Comparison of ENCODE assay signal across 14 cellular contexts in the genomic region with DNA sequence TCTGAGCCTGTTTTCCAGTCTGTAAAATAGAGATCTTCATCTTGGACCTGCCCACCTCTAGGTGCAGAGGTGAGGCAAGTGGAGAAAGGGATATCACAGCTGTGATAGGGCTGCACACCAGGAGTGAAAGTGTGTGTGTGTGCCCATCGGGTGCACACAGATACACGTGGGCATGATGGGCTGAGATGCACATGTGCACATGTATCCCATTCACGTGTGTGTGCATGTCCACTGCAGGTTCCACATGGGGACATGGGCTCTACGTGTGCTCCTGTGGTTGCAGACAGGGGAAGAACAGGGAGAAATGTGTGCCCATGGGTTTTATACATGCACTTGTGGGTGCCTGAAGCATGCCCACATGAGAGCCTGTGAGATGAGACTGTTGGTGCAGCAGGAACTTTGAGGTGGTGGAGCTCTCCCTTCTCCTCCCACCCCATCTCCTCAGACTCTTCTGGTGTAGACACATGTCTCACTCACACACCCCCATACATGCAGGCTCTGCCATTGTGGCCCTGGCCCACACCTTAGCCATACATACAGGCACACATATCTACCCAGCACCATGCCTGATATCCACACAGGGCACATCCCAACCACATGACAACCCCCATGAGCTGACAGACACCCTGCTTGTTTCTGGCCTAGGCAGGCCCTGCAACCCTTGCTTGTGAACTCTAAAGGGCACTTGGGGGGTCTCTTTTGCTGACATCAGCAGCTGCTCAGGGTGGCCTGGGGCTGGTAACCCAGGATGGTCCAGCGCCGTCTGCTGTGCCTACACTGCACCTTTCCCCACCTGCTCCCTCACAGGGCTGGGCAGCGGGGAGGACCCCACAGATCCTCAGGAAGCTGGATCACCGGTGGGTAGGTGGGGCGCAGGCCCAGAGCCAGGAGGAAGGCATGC. TPM values are rescaled to one million over a fixed set of nuclear protein-coding genes. Genes with fewer than 3 reads are reported as not detected.
DNase-seq lines count a peak whose midpoint lies in the region; ATAC-seq lines count a peak whose summit lies in the region.
"Had no signal": no experiment of that assay in that cellular context is flagged by ENCODE, and none has a peak within 500 bp of the region (broad histone marks: within the 10 kb centered on the region; RNA-seq: fewer than 3 reads in every experiment).

No MANE protein-coding gene starts in this region.

- H3K79me1 ChIP-seq in neuronal stem cell (ENCODE audit: low read depth, low read length): peaks cover 2% of the 10 kb centered on the region

- H2BK5ac ChIP-seq in neuronal stem cell (ENCODE audit: low read length): no peak overlapping the region

- no peak overlapping the region for H2BK120ac ChIP-seq in neuronal stem cell (ENCODE audit: low read depth, low read length)

- WGBS in neuronal stem cell (ENCODE audit: extremely low coverage in 2 of 2, insufficient read length in 2 of 2, insufficient replicate concordance in 1 of 2), 2 donors: no CpG with 5 or more reads among the region's 9 CpGs

- no peak overlapping the region for H3K4ac ChIP-seq in neuronal stem cell (ENCODE audit: low read length)

- H3K9ac ChIP-seq in neuronal stem cell (ENCODE audit: low read depth, low read length, poor library complexity): no peak overlapping the region
- H3K9ac ChIP-seq: BLaER1, GM23248 had no signal

- H3K18ac ChIP-seq in neuronal stem cell (ENCODE audit: low read length): no peak overlapping the region

- DNase-seq in Jurkat, Clone E6-1 (ENCODE audit: low read depth, low spot score): peak; percentile 75
- no peak for DNase-seq in effector memory CD8-positive, alpha-beta T cell
- DNase-seq in neuronal stem cell (ENCODE audit: low spot score): no peak
- DNase-seq in LoVo (ENCODE audit: low spot score): no peak
- no peak for DNase-seq in KBM-7
- no peak for DNase-seq in AG20443 (ENCODE audit: low spot score)
- DNase-seq: CD4-positive, alpha-beta memory T cell; DMS153; DMS79; GDM1; GM23248 had no signal

- no peak overlapping the region for H3K4me3 ChIP-seq in Jurkat, Clone E6-1 (ENCODE audit: low read length)
- peak overlapping the region in 1 of 2 donors; percentile 13 for H3K4me3 ChIP-seq in neuronal stem cell (ENCODE audit: low read length in 2 of 2)
- H3K4me3 ChIP-seq: BLaER1, GM23248, HAP-1 had no signal

- H2AFZ ChIP-seq in neuronal stem cell (ENCODE audit: low read length): no peak overlapping the region
- H2AFZ ChIP-seq: GM23248 had no signal

- H4K8ac ChIP-seq in neuronal stem cell (ENCODE audit: low read depth, low read length): no peak overlapping the region

- in situ Hi-C loops in KBM-7 (cut with MboI; ENCODE audit: low pct_unique_long_range_greater_than_20kb, low sequenced_read_pairs): no loop called here

- H2BK12ac ChIP-seq in neuronal stem cell (ENCODE audit: low read length): peak overlapping the region; percentile 25

- peaks cover 19 to 23% of the 10 kb centered on the region in 2 donors for H3K4me1 Mint-ChIP-seq in effector memory CD8-positive, alpha-beta T cell (ENCODE audit: low read depth in 2 of 2)

- H3K9me3 Mint-ChIP-seq in effector memory CD8-positive, alpha-beta T cell: no peaks in the 10 kb centered on the region
- H3K9me3 Mint-ChIP-seq: CD14-positive monocyte; CD4-positive, alpha-beta memory T cell had no signal

- H3K4me2 ChIP-seq in neuronal stem cell (ENCODE audit: insufficient read depth, low read length, poor library complexity, severe bottlenecking): no peak overlapping the region
- H3K4me2 ChIP-seq: BLaER1 had no signal

- no peak overlapping the region for H3K14ac ChIP-seq in neuronal stem cell (ENCODE audit: low read length)

- peaks cover 0 to 36% (median 0%) of the 10 kb centered on the region in 3 experiments for H3K27me3 ChIP-seq in neuronal stem cell (ENCODE audit: control insufficient read depth in 3 of 3, insufficient read depth in 3 of 3, low read depth in 1 of 3, low read length in 3 of 3)
- H3K27me3 ChIP-seq: BLaER1 had no signal

- H3K27ac ChIP-seq in neuronal stem cell (replicated peaks; ENCODE audit: low read length): no peak overlapping the region
- H3K27ac ChIP-seq: BLaER1, GM23248 had no signal

- H4K91ac ChIP-seq in neuronal stem cell (ENCODE audit: low read depth, low read length, poor library complexity): no peak overlapping the region

- no peak overlapping the region for H3K23ac ChIP-seq in neuronal stem cell (ENCODE audit: low read depth, low read length, poor library complexity)

- H3K9me3 ChIP-seq in neuronal stem cell (replicated peaks in 1 of 2; ENCODE audit: control insufficient read depth in 2 of 2, insufficient read depth in 1 of 2, low read depth in 1 of 2, low read length in 2 of 2): no peaks in the 10 kb centered on the region
- H3K9me3 ChIP-seq: BLaER1, HAP-1 had no signal

- H3K27me3 Mint-ChIP-seq in effector memory CD8-positive, alpha-beta T cell: no peaks in the 10 kb centered on the region

- no peak overlapping the region for H2BK15ac ChIP-seq in neuronal stem cell (ENCODE audit: low read length)

- peak overlapping the region; percentile 60 to 74 for H3K27ac Mint-ChIP-seq in effector memory CD8-positive, alpha-beta T cell
- H3K27ac Mint-ChIP-seq: CD14-positive monocyte had no signal

- H2AK5ac ChIP-seq in neuronal stem cell (ENCODE audit: low read depth, low read length): no peak overlapping the region

- H3K36me3 ChIP-seq in neuronal stem cell (replicated peaks in 1 of 2; ENCODE audit: control insufficient read depth in 2 of 2, insufficient read depth in 2 of 2, low read length in 2 of 2): no peaks in the 10 kb centered on the region
- H3K36me3 ChIP-seq: BLaER1, HAP-1 had no signal

- ATAC-seq in effector memory CD8-positive, alpha-beta T cell (replicated peaks): peak; percentile 16

- H3K4me1 ChIP-seq in neuronal stem cell (ENCODE audit: control insufficient read depth in 2 of 2, insufficient read depth in 1 of 2, low read depth in 1 of 2, low read length in 2 of 2): peaks cover 0 to 10% of the 10 kb centered on the region in 2 donors
- H3K4me1 ChIP-seq: HAP-1 had no signal

- peak overlapping the region in 1 of 2 donors; percentile 32 for H3K4me3 Mint-ChIP-seq in effector memory CD8-positive, alpha-beta T cell
- H3K4me3 Mint-ChIP-seq: CD14-positive monocyte; CD4-positive, alpha-beta memory T cell had no signal

- H3K36me3 Mint-ChIP-seq in effector memory CD8-positive, alpha-beta T cell (ENCODE audit: insufficient read depth): peaks cover 6% of the 10 kb centered on the region
- H3K36me3 Mint-ChIP-seq: CD14-positive monocyte; CD4-positive, alpha-beta memory T cell had no signal

RNA-seq across cellular contexts. Expression of a gene that starts 57.7 kb away (rescaled TPM):
- polyA plus RNA-seq in Jurkat, Clone E6-1 (2012; ENCODE audit: insufficient read depth, insufficient read length): 12.5 TPM
- polyA plus RNA-seq in neuronal stem cell (2013, experiment 1 of 2): 21.4 TPM
- polyA plus RNA-seq in neuronal stem cell (2013, experiment 2 of 2): 20.8 TPM
